ENCODE assay signal across 1 cellular context in the genomic region with DNA sequence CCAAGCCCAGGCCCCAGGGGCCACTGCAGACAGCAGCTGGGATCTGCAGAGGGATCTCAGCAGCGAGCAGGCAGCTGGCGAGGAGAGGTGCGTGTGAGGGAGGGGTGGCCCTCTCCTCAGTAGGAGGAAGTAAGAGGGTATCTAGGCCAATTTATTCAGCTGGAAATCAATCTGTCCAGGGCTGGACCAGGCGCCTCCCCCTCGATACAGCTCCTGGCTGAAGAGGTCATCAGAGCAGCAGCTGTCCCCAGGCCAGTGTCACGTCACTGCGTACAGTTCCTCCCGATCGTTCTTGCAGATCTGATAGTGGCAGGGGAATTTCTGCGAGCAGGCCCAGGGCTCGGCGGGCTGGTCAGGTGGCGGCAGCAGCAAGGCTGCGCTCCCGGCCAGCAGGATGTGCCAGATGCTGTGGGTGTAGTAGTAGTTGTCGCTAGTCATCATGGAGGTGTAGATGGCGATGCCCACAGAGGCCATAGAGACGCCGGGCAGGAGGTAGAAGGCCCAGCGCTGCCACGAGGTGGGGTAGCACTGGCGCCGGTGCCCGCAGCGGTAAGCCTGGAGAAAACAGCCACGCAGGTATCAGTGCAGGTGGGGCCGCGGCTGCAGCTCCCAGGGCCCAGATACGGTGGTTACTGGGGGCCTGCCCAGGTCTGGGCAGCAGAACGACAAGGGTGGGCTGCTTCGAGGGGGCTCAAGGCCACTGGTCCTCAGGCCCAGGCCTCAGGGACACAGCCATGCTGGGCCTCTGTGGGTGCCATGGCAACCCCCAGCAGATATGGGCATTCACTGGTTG.
TF ChIP-seq lines count a peak whose summit lies in the region.

No MANE protein-coding gene starts in this region.

TF ChIP-seq in WTC11, 78 proteins besides CTCF, POLR2A, EP300 and RAD21:
- TF ChIP-seq SMAD3 (CRISPR knock-in tag; IDR thresholded peaks at IDR 0.05; ENCODE audit: borderline replicate concordance) (no peak), FOXP1 (CRISPR knock-in tag; IDR thresholded peaks at IDR 0.05; ENCODE audit: borderline replicate concordance) (0 out of 2 replicates have a peak, but pooled peaks have one; percentile 10)
